Comparison of ENCODE assay signal across 8 cellular contexts in genomic region chr14:100221419-100222218, GRCh38. TPM values are rescaled to one million over a fixed set of nuclear protein-coding genes. Genes with fewer than 3 reads are reported as not detected.
A peak's percentile ranks its signal among the peaks of the same experiment; 100 is the strongest.
DNase-seq lines count a peak whose midpoint lies in the region; ATAC-seq, FAIRE-seq and TF ChIP-seq lines count a peak whose summit lies in the region.

No MANE protein-coding gene starts in this region.

- intact Hi-C loops in activated T-helper 1 cell treated with anti-CD3 and anti-CD28 coated beads, Interleukin-12 subunit alpha, Interleukin-12 subunit beta, Interleukin-2, Interleukin-4 antibody, amounts not matched to agents 30 ng/mL and 10 ng/mL and 1 ng/mL, durations not matched to agents 14 hours and 24 hours and 36 hours (cut with micrococcal nuclease): loop anchor here (1.0 kb wide), 2 partner anchors 7 to 17 kb away; no protein-coding TSS in a partner anchor
- intact Hi-C loops in head of caudate nucleus (cut with DNase I): no loop called here
- intact Hi-C loops in psoas muscle (cut with DNase I): no loop called here

- TF ChIP-seq CTCF in psoas muscle (IDR thresholded peaks at IDR 0.05): no peak

- H3K4me1 ChIP-seq in NT2/D1 (ENCODE audit: insufficient read depth, insufficient read length) (peaks cover 20% of the 10 kb centered on the region), psoas muscle (peaks cover 3% of the 10 kb centered on the region)

- H3K9ac ChIP-seq in NT2/D1 (ENCODE audit: insufficient read length, low read depth): peak overlapping the region; percentile 79

- DNase-seq in CD1c-positive myeloid dendritic cell (ENCODE audit: extremely low spot score): peak; percentile 92
- DNase-seq in GM19239 (ENCODE audit: insufficient read length, low spot score): no peak
- DNase-seq in NT2/D1 (ENCODE audit: low read depth, low spot score): no peak
- peak; percentile 67 for DNase-seq in activated T-helper 1 cell treated with anti-CD3 and anti-CD28 coated beads, Interleukin-12 subunit alpha, Interleukin-12 subunit beta, Interleukin-2, Interleukin-4 antibody, amounts not matched to agents 30 ng/mL and 10 ng/mL and 1 ng/mL, durations not matched to agents 14 hours and 24 hours and 36 hours (ENCODE audit: low spot score)
- DNase-seq in head of caudate nucleus: peak in 31 of 42 donors; percentile 15 to 69 (median 35)
- no peak for DNase-seq in psoas muscle
- DNase-seq in H4 (ENCODE audit: low spot score): no peak

- peak; percentile 99 for FAIRE-seq in GM19239 (lab: Jason Lieb, UNC)

- H3K4me1 Mint-ChIP-seq in activated T-helper 1 cell treated with anti-CD3 and anti-CD28 coated beads, Interleukin-12 subunit alpha, Interleukin-12 subunit beta, Interleukin-2, Interleukin-4 antibody, amounts not matched to agents 30 ng/mL and 10 ng/mL and 1 ng/mL, durations not matched to agents 14 hours and 24 hours and 36 hours (ENCODE audit: low read depth): peaks cover 6% of the 10 kb centered on the region

- ATAC-seq in HG03354 (IDR thresholded peaks at IDR 0.05; ENCODE audit: poor library complexity, severe bottlenecking, unreplicated experiment): peak; percentile 96
- ATAC-seq in psoas muscle: peak in 3 of 4 donors; percentile 28 to 58 (median 36)

- H3K27ac ChIP-seq in psoas muscle: no peak overlapping the region

- no peak overlapping the region for H3K4me3 Mint-ChIP-seq in activated T-helper 1 cell treated with anti-CD3 and anti-CD28 coated beads, Interleukin-12 subunit alpha, Interleukin-12 subunit beta, Interleukin-2, Interleukin-4 antibody, amounts not matched to agents 30 ng/mL and 10 ng/mL and 1 ng/mL, durations not matched to agents 14 hours and 24 hours and 36 hours

- H3K9me3 ChIP-seq in NT2/D1 (ENCODE audit: insufficient read depth, low read length): no peaks in the 10 kb centered on the region
- H3K9me3 ChIP-seq in psoas muscle: no peaks in the 10 kb centered on the region

- H3K27ac Mint-ChIP-seq in activated T-helper 1 cell treated with anti-CD3 and anti-CD28 coated beads, Interleukin-12 subunit alpha, Interleukin-12 subunit beta, Interleukin-2, Interleukin-4 antibody, amounts not matched to agents 30 ng/mL and 10 ng/mL and 1 ng/mL, durations not matched to agents 14 hours and 24 hours and 36 hours: no peak overlapping the region

- no peaks in the 10 kb centered on the region for H3K27me3 ChIP-seq in NT2/D1 (ENCODE audit: insufficient read depth, insufficient read length)
- no peaks in the 10 kb centered on the region for H3K27me3 ChIP-seq in psoas muscle (ENCODE audit: insufficient read depth in 3 of 3, low read length in 2 of 3)

- H3K9me3 Mint-ChIP-seq in activated T-helper 1 cell treated with anti-CD3 and anti-CD28 coated beads, Interleukin-12 subunit alpha, Interleukin-12 subunit beta, Interleukin-2, Interleukin-4 antibody, amounts not matched to agents 30 ng/mL and 10 ng/mL and 1 ng/mL, durations not matched to agents 14 hours and 24 hours and 36 hours: no peaks in the 10 kb centered on the region

- H3K36me3 Mint-ChIP-seq in activated T-helper 1 cell treated with anti-CD3 and anti-CD28 coated beads, Interleukin-12 subunit alpha, Interleukin-12 subunit beta, Interleukin-2, Interleukin-4 antibody, amounts not matched to agents 30 ng/mL and 10 ng/mL and 1 ng/mL, durations not matched to agents 14 hours and 24 hours and 36 hours (ENCODE audit: low read depth): peaks cover 4% of the 10 kb centered on the region

- 40 to 43% (median 42%) methylated on average over 16 of the region's 16 CpGs for WGBS in psoas muscle, 3 donors

- H3K36me3 ChIP-seq in NT2/D1 (ENCODE audit: insufficient read depth, insufficient read length, low read length) (peaks cover 2% of the 10 kb centered on the region), psoas muscle (ENCODE audit: insufficient read depth in 1 of 2, low read depth in 1 of 2) (no peaks in the 10 kb centered on the region)

- no peaks in the 10 kb centered on the region for H3K27me3 Mint-ChIP-seq in activated T-helper 1 cell treated with anti-CD3 and anti-CD28 coated beads, Interleukin-12 subunit alpha, Interleukin-12 subunit beta, Interleukin-2, Interleukin-4 antibody, amounts not matched to agents 30 ng/mL and 10 ng/mL and 1 ng/mL, durations not matched to agents 14 hours and 24 hours and 36 hours (ENCODE audit: insufficient read depth)

- peak overlapping the region; percentile 42 for H3K4me3 ChIP-seq in NT2/D1 (ENCODE audit: insufficient read length, low read depth)
- H3K4me3 ChIP-seq in psoas muscle: peak overlapping the region; percentile 58

RNA-seq across cellular contexts. Expression of gene YY1, which starts 17.3 kb away (rescaled TPM):
- total RNA-seq in activated T-helper 1 cell treated with anti-CD3 and anti-CD28 coated beads, Interleukin-12 subunit alpha, Interleukin-12 subunit beta, Interleukin-2, Interleukin-4 antibody, amounts not matched to agents 30 ng/mL and 10 ng/mL and 1 ng/mL, durations not matched to agents 14 hours and 24 hours and 36 hours: 109 and 110 TPM in 2 replicates
- 10 to 100 TPM; 44.6 to 58.4 (median 53.3) TPM for total RNA-seq in psoas muscle
- polyA plus RNA-seq in psoas muscle: 10 to 100 TPM; 23.8 to 44.3 (median 34.7) TPM
- total RNA-seq in H4 (2014; rRNA removed; shearing (Covaris generic)): 32.3 and 44.7 TPM in 2 replicates

Comparison
In these comparisons a context has a peak if more than half of its experiments do, and no peak if none do; other contexts are left out.
1. DNase-seq: peak in CD1c-positive myeloid dendritic cell (single experiment), activated T-helper 1 cell treated with anti-CD3 and anti-CD28 coated beads, Interleukin-12 subunit alpha, Interleukin-12 subunit beta, Interleukin-2, Interleukin-4 antibody, amounts not matched to agents 30 ng/mL and 10 ng/mL and 1 ng/mL, durations not matched to agents 14 hours and 24 hours and 36 hours (single experiment) and head of caudate nucleus (31 of 42); none in GM19239 (single experiment), NT2/D1 (single experiment), psoas muscle (0 of 2) and H4 (single experiment).